ENCODE assay signal across 1 cellular context in genomic region chr6:158561247-158561884, GRCh38.
TF ChIP-seq lines count a peak whose summit lies in the region.

No MANE protein-coding gene starts in this region.

TF ChIP-seq in GM12878, 131 proteins besides CTCF, POLR2A, EP300 and RAD21:
- no peak for TF ChIP-seq SIX5 (IDR thresholded peaks at IDR 0.05; ENCODE audit: low read depth, low read length, severe bottlenecking)
- no peak for TF ChIP-seq SREBF1 (IDR thresholded peaks at IDR 0.05; ENCODE audit: low read length)
- TF ChIP-seq NR2F1 (conservative IDR thresholded peaks at IDR 0.05) = no peak
- TF ChIP-seq ATF7 (IDR thresholded peaks at IDR 0.05; ENCODE audit: low read depth) = no peak
- no peak for TF ChIP-seq NFIC (IDR thresholded peaks at IDR 0.05; ENCODE audit: low read depth, low read length)
- TF ChIP-seq KAT2A (conservative IDR thresholded peaks at IDR 0.05; ENCODE audit: control insufficient read depth, low read depth, low read length) = no peak
- TF ChIP-seq EGR1 (IDR thresholded peaks at IDR 0.05; ENCODE audit: borderline replicate concordance in 1 of 2, low read depth in 2 of 2, low read length in 2 of 2) = no peak
- TF ChIP-seq PML (IDR thresholded peaks at IDR 0.05; ENCODE audit: low read length) = no peak
- TF ChIP-seq BACH1 (IDR thresholded peaks at IDR 0.05; ENCODE audit: borderline replicate concordance) = no peak
- no peak for TF ChIP-seq IKZF1 (conservative IDR thresholded peaks at IDR 0.05)
- TF ChIP-seq MYC (IDR thresholded peaks at IDR 0.05; ENCODE audit: insufficient read depth, insufficient read length, insufficient replicate concordance, low read length, severe bottlenecking) = no peak
- TF ChIP-seq, protein P1, sequence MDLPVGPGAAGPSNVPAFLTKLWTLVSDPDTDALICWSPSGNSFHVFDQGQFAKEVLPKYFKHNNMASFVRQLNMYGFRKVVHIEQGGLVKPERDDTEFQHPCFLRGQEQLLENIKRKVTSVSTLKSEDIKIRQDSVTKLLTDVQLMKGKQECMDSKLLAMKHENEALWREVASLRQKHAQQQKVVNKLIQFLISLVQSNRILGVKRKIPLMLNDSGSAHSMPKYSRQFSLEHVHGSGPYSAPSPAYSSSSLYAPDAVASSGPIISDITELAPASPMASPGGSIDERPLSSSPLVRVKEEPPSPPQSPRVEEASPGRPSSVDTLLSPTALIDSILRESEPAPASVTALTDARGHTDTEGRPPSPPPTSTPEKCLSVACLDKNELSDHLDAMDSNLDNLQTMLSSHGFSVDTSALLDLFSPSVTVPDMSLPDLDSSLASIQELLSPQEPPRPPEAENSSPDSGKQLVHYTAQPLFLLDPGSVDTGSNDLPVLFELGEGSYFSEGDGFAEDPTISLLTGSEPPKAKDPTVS (IDR thresholded peaks at IDR 0.05; ENCODE audit: low read depth, low read length) = no peak
- TF ChIP-seq RB1 (IDR thresholded peaks at IDR 0.05; ENCODE audit: borderline replicate concordance) = no peak
- no peak for TF ChIP-seq RUNX3 (IDR thresholded peaks at IDR 0.05; ENCODE audit: low read length)
- no peak for TF ChIP-seq CBFB (IDR thresholded peaks at IDR 0.05; ENCODE audit: low read depth)
- TF ChIP-seq SP1 (IDR thresholded peaks at IDR 0.05; ENCODE audit: low read depth, low read length) = no peak
- TF ChIP-seq, protein P2, sequence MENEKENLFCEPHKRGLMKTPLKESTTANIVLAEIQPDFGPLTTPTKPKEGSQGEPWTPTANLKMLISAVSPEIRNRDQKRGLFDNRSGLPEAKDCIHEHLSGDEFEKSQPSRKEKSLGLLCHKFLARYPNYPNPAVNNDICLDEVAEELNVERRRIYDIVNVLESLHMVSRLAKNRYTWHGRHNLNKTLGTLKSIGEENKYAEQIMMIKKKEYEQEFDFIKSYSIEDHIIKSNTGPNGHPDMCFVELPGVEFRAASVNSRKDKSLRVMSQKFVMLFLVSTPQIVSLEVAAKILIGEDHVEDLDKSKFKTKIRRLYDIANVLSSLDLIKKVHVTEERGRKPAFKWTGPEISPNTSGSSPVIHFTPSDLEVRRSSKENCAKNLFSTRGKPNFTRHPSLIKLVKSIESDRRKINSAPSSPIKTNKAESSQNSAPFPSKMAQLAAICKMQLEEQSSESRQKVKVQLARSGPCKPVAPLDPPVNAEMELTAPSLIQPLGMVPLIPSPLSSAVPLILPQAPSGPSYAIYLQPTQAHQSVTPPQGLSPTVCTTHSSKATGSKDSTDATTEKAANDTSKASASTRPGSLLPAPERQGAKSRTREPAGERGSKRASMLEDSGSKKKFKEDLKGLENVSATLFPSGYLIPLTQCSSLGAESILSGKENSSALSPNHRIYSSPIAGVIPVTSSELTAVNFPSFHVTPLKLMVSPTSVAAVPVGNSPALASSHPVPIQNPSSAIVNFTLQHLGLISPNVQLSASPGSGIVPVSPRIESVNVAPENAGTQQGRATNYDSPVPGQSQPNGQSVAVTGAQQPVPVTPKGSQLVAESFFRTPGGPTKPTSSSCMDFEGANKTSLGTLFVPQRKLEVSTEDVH (IDR thresholded peaks at IDR 0.05; ENCODE audit: low read depth, partially characterized antibody) = no peak
- TF ChIP-seq, protein P3, sequence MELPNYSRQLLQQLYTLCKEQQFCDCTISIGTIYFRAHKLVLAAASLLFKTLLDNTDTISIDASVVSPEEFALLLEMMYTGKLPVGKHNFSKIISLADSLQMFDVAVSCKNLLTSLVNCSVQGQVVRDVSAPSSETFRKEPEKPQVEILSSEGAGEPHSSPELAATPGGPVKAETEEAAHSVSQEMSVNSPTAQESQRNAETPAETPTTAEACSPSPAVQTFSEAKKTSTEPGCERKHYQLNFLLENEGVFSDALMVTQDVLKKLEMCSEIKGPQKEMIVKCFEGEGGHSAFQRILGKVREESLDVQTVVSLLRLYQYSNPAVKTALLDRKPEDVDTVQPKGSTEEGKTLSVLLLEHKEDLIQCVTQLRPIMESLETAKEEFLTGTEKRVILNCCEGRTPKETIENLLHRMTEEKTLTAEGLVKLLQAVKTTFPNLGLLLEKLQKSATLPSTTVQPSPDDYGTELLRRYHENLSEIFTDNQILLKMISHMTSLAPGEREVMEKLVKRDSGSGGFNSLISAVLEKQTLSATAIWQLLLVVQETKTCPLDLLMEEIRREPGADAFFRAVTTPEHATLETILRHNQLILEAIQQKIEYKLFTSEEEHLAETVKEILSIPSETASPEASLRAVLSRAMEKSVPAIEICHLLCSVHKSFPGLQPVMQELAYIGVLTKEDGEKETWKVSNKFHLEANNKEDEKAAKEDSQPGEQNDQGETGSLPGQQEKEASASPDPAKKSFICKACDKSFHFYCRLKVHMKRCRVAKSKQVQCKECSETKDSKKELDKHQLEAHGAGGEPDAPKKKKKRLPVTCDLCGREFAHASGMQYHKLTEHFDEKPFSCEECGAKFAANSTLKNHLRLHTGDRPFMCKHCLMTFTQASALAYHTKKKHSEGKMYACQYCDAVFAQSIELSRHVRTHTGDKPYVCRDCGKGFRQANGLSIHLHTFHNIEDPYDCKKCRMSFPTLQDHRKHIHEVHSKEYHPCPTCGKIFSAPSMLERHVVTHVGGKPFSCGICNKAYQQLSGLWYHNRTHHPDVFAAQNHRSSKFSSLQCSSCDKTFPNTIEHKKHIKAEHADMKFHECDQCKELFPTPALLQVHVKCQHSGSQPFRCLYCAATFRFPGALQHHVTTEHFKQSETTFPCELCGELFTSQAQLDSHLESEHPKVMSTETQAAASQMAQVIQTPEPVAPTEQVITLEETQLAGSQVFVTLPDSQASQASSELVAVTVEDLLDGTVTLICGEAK (IDR thresholded peaks at IDR 0.05; ENCODE audit: borderline replicate concordance) = no peak
- TF ChIP-seq, protein P4, sequence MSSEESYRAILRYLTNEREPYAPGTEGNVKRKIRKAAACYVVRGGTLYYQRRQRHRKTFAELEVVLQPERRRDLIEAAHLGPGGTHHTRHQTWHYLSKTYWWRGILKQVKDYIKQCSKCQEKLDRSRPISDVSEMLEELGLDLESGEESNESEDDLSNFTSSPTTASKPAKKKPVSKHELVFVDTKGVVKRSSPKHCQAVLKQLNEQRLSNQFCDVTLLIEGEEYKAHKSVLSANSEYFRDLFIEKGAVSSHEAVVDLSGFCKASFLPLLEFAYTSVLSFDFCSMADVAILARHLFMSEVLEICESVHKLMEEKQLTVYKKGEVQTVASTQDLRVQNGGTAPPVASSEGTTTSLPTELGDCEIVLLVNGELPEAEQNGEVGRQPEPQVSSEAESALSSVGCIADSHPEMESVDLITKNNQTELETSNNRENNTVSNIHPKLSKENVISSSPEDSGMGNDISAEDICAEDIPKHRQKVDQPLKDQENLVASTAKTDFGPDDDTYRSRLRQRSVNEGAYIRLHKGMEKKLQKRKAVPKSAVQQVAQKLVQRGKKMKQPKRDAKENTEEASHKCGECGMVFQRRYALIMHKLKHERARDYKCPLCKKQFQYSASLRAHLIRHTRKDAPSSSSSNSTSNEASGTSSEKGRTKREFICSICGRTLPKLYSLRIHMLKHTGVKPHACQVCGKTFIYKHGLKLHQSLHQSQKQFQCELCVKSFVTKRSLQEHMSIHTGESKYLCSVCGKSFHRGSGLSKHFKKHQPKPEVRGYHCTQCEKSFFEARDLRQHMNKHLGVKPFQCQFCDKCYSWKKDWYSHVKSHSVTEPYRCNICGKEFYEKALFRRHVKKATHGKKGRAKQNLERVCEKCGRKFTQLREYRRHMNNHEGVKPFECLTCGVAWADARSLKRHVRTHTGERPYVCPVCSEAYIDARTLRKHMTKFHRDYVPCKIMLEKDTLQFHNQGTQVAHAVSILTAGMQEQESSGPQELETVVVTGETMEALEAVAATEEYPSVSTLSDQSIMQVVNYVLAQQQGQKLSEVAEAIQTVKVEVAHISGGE (CRISPR knock-in tag; IDR thresholded peaks at IDR 0.05) = no peak
- no peak for TF ChIP-seq ZNF384 (IDR thresholded peaks at IDR 0.05; ENCODE audit: borderline replicate concordance, low read depth, low read length)
